18 cellular contexts compared by ENCODE assay signal in genomic region chr17:73541561-73541981, GRCh38.
"Had no signal": no experiment of that assay in that cellular context is flagged by ENCODE, and none has a peak within 500 bp of the region (broad histone marks: within the 10 kb centered on the region; RNA-seq: fewer than 3 reads in every experiment).

No MANE protein-coding gene starts in this region.

- H3K27me3 Mint-ChIP-seq: activated naive CD8-positive, alpha-beta T cell had no signal

- H3K4me3 Mint-ChIP-seq: activated naive CD8-positive, alpha-beta T cell; nephron; T-helper 2 cell treated with Interferon-gamma antibody and Interleukin-4, amounts not matched to agents 5 μg/mL and 100 μg/mL, for 36 hours had no signal

- H3K36me3 Mint-ChIP-seq: activated naive CD8-positive, alpha-beta T cell had no signal

- H3K27me3 ChIP-seq: gastrocnemius medialis, heart right ventricle, ovary had no signal

- DNase-seq: activated CD4-positive, alpha-beta T cell treated with anti-CD3 and anti-CD28 coated beads, Interleukin-2, amount 50 U/mL, for 4 hours; activated CD4-positive, CD25-positive, alpha-beta regulatory T cell treated with anti-CD3 and anti-CD28 coated beads, Interleukin-2, amount 50 U/mL, for 72 hours; activated gamma-delta T cell; activated T-cell treated with anti-CD3 and anti-CD28 coated beads, Interleukin-2, amount 50 U/mL, for 48 hours; gastrocnemius medialis; heart right ventricle; islet precursor cell; left ventricle myocardium superior; mesendoderm; ovary; stimulated activated CD4-positive, alpha-beta T cell treated with anti-CD3 and anti-CD28 coated beads, Interleukin-12 subunit alpha, Interleukin-12 subunit beta, amount 100 ng/mL, for 4 hours; stimulated activated naive CD4-positive, alpha-beta T cell; substantia nigra; trophoblast cell had no signal

- H3K4me1 ChIP-seq: gastrocnemius medialis, heart right ventricle had no signal

- H3K27ac ChIP-seq: gastrocnemius medialis, heart right ventricle, ovary had no signal

- FAIRE-seq: endometrium had no signal

- H3K4me3 ChIP-seq: gastrocnemius medialis, heart right ventricle, ovary had no signal

- H3K36me3 ChIP-seq: gastrocnemius medialis, heart right ventricle, ovary had no signal

- ATAC-seq: gastrocnemius medialis, left ventricle myocardium superior had no signal

- H3K27ac Mint-ChIP-seq: activated naive CD8-positive, alpha-beta T cell; nephron; T-helper 2 cell treated with Interferon-gamma antibody and Interleukin-4, amounts not matched to agents 5 μg/mL and 100 μg/mL, for 36 hours had no signal

- H3K9me3 ChIP-seq: gastrocnemius medialis, heart right ventricle, ovary had no signal
